1 cellular context compared by ENCODE assay signal in the genomic region with DNA sequence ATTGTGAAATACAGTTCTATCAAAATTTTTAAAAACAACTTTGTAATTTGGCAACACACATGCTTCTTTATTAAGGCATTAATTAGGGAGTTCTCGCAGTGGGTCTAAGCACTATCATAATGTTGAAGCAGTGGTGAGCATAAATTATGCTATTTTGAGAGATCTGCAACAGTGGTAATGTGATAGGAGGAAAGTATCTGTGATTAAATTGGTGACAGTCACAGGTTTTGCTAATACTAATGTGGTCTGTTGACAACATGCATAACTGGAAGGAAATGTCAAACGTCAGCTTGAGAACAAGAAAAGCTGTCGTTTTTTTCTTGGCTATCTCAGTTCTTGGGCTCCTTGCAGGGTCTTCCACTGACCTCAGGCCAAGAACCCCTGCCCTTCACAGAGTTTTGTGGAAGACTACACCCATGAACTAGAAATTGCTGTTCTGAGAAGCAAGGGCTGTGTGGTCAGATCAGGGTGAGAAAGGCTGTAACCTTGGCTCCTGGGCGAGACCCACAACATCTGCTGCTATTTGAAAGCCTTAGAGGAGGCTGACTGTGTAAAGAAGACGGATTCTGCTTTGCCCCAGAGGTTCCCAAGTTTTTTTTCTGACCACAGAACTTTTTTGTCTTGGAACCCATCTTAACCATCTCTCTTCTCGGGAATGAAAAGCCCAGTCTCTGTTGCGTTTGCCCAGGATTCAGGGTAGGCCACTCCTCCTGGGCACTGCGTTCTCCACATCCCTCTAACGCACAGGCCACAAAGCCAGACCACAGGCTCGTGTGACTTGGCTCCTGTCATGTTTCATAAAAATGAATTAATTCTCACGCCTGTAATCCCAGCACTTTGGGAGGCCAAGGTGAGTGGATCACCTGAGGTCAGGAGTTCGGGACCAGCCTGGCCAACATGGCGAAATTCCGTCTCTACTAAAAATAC.
TF ChIP-seq lines count a peak whose summit lies in the region.

No MANE protein-coding gene starts in this region.

TF ChIP-seq in WTC11, 78 proteins besides CTCF, POLR2A, EP300 and RAD21:
- TF ChIP-seq ZNF396 (CRISPR knock-in tag; IDR thresholded peaks at IDR 0.05; ENCODE audit: borderline replicate concordance) (no peak), NR1H2 (CRISPR knock-in tag; IDR thresholded peaks at IDR 0.05) (no peak), TEAD1 (CRISPR knock-in tag; IDR thresholded peaks at IDR 0.05) (no peak), ZNF121 (CRISPR knock-in tag; IDR thresholded peaks at IDR 0.05) (no peak), GTF2I (CRISPR knock-in tag; conservative IDR thresholded peaks at IDR 0.05) (no peak), HMGA2 (CRISPR knock-in tag; IDR thresholded peaks at IDR 0.05) (no peak), CBFB (CRISPR knock-in tag; IDR thresholded peaks at IDR 0.05; ENCODE audit: low read depth) (no peak), KAT7 (CRISPR knock-in tag; IDR thresholded peaks at IDR 0.05; ENCODE audit: borderline replicate concordance) (no peak)
- TF ChIP-seq, protein P1, sequence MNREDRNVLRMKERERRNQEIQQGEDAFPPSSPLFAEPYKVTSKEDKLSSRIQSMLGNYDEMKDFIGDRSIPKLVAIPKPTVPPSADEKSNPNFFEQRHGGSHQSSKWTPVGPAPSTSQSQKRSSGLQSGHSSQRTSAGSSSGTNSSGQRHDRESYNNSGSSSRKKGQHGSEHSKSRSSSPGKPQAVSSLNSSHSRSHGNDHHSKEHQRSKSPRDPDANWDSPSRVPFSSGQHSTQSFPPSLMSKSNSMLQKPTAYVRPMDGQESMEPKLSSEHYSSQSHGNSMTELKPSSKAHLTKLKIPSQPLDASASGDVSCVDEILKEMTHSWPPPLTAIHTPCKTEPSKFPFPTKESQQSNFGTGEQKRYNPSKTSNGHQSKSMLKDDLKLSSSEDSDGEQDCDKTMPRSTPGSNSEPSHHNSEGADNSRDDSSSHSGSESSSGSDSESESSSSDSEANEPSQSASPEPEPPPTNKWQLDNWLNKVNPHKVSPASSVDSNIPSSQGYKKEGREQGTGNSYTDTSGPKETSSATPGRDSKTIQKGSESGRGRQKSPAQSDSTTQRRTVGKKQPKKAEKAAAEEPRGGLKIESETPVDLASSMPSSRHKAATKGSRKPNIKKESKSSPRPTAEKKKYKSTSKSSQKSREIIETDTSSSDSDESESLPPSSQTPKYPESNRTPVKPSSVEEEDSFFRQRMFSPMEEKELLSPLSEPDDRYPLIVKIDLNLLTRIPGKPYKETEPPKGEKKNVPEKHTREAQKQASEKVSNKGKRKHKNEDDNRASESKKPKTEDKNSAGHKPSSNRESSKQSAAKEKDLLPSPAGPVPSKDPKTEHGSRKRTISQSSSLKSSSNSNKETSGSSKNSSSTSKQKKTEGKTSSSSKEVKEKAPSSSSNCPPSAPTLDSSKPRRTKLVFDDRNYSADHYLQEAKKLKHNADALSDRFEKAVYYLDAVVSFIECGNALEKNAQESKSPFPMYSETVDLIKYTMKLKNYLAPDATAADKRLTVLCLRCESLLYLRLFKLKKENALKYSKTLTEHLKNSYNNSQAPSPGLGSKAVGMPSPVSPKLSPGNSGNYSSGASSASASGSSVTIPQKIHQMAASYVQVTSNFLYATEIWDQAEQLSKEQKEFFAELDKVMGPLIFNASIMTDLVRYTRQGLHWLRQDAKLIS (CRISPR knock-in tag; IDR thresholded peaks at IDR 0.05; ENCODE audit: borderline replicate concordance): no peak
- TF ChIP-seq, protein P2, sequence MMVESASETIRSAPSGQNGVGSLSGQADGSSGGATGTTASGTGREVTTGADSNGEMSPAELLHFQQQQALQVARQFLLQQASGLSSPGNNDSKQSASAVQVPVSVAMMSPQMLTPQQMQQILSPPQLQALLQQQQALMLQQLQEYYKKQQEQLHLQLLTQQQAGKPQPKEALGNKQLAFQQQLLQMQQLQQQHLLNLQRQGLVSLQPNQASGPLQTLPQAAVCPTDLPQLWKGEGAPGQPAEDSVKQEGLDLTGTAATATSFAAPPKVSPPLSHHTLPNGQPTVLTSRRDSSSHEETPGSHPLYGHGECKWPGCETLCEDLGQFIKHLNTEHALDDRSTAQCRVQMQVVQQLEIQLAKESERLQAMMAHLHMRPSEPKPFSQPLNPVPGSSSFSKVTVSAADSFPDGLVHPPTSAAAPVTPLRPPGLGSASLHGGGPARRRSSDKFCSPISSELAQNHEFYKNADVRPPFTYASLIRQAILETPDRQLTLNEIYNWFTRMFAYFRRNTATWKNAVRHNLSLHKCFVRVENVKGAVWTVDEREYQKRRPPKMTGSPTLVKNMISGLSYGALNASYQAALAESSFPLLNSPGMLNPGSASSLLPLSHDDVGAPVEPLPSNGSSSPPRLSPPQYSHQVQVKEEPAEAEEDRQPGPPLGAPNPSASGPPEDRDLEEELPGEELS (CRISPR knock-in tag; IDR thresholded peaks at IDR 0.05): no peak
- TF ChIP-seq, protein P3, sequence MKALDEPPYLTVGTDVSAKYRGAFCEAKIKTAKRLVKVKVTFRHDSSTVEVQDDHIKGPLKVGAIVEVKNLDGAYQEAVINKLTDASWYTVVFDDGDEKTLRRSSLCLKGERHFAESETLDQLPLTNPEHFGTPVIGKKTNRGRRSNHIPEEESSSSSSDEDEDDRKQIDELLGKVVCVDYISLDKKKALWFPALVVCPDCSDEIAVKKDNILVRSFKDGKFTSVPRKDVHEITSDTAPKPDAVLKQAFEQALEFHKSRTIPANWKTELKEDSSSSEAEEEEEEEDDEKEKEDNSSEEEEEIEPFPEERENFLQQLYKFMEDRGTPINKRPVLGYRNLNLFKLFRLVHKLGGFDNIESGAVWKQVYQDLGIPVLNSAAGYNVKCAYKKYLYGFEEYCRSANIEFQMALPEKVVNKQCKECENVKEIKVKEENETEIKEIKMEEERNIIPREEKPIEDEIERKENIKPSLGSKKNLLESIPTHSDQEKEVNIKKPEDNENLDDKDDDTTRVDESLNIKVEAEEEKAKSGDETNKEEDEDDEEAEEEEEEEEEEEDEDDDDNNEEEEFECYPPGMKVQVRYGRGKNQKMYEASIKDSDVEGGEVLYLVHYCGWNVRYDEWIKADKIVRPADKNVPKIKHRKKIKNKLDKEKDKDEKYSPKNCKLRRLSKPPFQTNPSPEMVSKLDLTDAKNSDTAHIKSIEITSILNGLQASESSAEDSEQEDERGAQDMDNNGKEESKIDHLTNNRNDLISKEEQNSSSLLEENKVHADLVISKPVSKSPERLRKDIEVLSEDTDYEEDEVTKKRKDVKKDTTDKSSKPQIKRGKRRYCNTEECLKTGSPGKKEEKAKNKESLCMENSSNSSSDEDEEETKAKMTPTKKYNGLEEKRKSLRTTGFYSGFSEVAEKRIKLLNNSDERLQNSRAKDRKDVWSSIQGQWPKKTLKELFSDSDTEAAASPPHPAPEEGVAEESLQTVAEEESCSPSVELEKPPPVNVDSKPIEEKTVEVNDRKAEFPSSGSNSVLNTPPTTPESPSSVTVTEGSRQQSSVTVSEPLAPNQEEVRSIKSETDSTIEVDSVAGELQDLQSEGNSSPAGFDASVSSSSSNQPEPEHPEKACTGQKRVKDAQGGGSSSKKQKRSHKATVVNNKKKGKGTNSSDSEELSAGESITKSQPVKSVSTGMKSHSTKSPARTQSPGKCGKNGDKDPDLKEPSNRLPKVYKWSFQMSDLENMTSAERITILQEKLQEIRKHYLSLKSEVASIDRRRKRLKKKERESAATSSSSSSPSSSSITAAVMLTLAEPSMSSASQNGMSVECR (CRISPR knock-in tag; IDR thresholded peaks at IDR 0.05; ENCODE audit: borderline replicate concordance): no peak
- TF ChIP-seq, protein P4, sequence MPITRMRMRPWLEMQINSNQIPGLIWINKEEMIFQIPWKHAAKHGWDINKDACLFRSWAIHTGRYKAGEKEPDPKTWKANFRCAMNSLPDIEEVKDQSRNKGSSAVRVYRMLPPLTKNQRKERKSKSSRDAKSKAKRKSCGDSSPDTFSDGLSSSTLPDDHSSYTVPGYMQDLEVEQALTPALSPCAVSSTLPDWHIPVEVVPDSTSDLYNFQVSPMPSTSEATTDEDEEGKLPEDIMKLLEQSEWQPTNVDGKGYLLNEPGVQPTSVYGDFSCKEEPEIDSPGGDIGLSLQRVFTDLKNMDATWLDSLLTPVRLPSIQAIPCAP (CRISPR knock-in tag; IDR thresholded peaks at IDR 0.05): no peak
- TF ChIP-seq, protein P5, sequence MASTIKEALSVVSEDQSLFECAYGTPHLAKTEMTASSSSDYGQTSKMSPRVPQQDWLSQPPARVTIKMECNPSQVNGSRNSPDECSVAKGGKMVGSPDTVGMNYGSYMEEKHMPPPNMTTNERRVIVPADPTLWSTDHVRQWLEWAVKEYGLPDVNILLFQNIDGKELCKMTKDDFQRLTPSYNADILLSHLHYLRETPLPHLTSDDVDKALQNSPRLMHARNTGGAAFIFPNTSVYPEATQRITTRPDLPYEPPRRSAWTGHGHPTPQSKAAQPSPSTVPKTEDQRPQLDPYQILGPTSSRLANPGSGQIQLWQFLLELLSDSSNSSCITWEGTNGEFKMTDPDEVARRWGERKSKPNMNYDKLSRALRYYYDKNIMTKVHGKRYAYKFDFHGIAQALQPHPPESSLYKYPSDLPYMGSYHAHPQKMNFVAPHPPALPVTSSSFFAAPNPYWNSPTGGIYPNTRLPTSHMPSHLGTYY (CRISPR knock-in tag; IDR thresholded peaks at IDR 0.05): no peak
- TF ChIP-seq, protein P6, sequence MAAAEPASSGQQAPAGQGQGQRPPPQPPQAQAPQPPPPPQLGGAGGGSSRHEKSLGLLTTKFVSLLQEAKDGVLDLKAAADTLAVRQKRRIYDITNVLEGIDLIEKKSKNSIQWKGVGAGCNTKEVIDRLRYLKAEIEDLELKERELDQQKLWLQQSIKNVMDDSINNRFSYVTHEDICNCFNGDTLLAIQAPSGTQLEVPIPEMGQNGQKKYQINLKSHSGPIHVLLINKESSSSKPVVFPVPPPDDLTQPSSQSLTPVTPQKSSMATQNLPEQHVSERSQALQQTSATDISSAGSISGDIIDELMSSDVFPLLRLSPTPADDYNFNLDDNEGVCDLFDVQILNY (CRISPR knock-in tag; IDR thresholded peaks at IDR 0.05): no peak
TF ChIP-seq in WTC11: peak in this region for 0.
